9 cellular contexts compared by ENCODE assay signal in genomic region chr20:24136659-24137246, GRCh38.
"Had no signal": no experiment of that assay in that cellular context is flagged by ENCODE, and none has a peak within 500 bp of the region (broad histone marks: within the 10 kb centered on the region; RNA-seq: fewer than 3 reads in every experiment).

No MANE protein-coding gene starts in this region.

- H3K27me3 ChIP-seq: left lung, transverse colon had no signal

- H3K36me3 ChIP-seq: left lung, transverse colon had no signal

- H3K4me1 ChIP-seq: left lung, transverse colon had no signal

- H3K9me3 ChIP-seq: transverse colon had no signal

- ATAC-seq: left lung had no signal

- H3K4me3 ChIP-seq: left lung, transverse colon had no signal

- DNase-seq: activated CD4-positive, alpha-beta T cell treated with anti-CD3 and anti-CD28 coated beads for 4 hours; activated naive CD4-positive, alpha-beta T cell treated with anti-CD3 and anti-CD28 coated beads, Interleukin-2, amount 50 U/mL, for 16 hours; effector memory CD4-positive, alpha-beta T cell; left lung; nephron progenitor cell; stimulated activated CD4-positive, alpha-beta T cell treated with anti-CD3 and anti-CD28 coated beads, Interleukin-12 subunit alpha, Interleukin-12 subunit beta, amount 100 ng/mL, for 4 hours; stimulated activated naive CD4-positive, alpha-beta T cell; substantia nigra; transverse colon had no signal

- H3K27ac ChIP-seq: left lung, transverse colon had no signal
